Comparison of ENCODE assay signal across 21 cellular contexts in genomic region chr13:44158741-44159632, GRCh38.
DNase-seq lines count a peak whose midpoint lies in the region; ATAC-seq, FAIRE-seq and TF ChIP-seq lines count a peak whose summit lies in the region.
"Had no signal": no experiment of that assay in that cellular context is flagged by ENCODE, and none has a peak within 500 bp of the region (broad histone marks: within the 10 kb centered on the region; RNA-seq: fewer than 3 reads in every experiment).

No MANE protein-coding gene starts in this region.

- BruUV-seq in PC-3 (replicated peaks; lab: Mats Ljungman, UMichigan) = no TSS peak

- peak; percentile 43 for ATAC-seq in PC-3
- no peak for ATAC-seq in HG02852 (IDR thresholded peaks at IDR 0.05; ENCODE audit: unreplicated experiment)
- no peak for ATAC-seq in activated T-helper 17 cell treated with anti-CD3 and anti-CD28 coated beads, Interleukin-2, amount 50 U/mL, for 72 hours (replicated peaks)
- ATAC-seq in HG03196 (IDR thresholded peaks at IDR 0.05; ENCODE audit: unreplicated experiment) = no peak
- ATAC-seq: stimulated activated naive CD8-positive, alpha-beta T cell treated with anti-CD3 and anti-CD28 coated beads, Interleukin-15, Interleukin-2, amounts not matched to agents 100 U/mL and 50 U/mL, for 24 hours; WTC11 had no signal

- H3K4me2 ChIP-seq in PC-3 (ENCODE audit: low read length) = peak overlapping the region; percentile 43
- H3K4me2 ChIP-seq: neural progenitor cell had no signal

- no peaks in the 10 kb centered on the region for H4K20me1 ChIP-seq in PC-3 (ENCODE audit: low read length)

- no peak for FAIRE-seq in kidney (lab: Jason Lieb, UNC)

- in situ Hi-C loops in brain microvascular endothelial cell (cut with HindIII; ENCODE audit: low pct_ligation_motif_present, low sequenced_read_pairs) = no loop called here

- peaks cover 6% of the 10 kb centered on the region for H3K9me3 Mint-ChIP-seq in activated T-helper 17 cell treated with anti-CD3 and anti-CD28 coated beads, Interleukin-2, amount 50 U/mL, for 72 hours
- H3K9me3 Mint-ChIP-seq: activated CD4-positive, alpha-beta memory T cell treated with anti-CD3 and anti-CD28 coated beads, Interleukin-2, amount 10 ng/mL, durations not matched to agents 7 days and 5 days; activated naive CD4-positive, alpha-beta T cell treated with anti-CD3 and anti-CD28 coated beads, Interleukin-2, amount 10 ng/mL, durations not matched to agents 7 days and 5 days; neural progenitor cell; WTC11 had no signal

- POLR2A ChIA-PET in PC-3 (lab: Charles Lee; ENCODE audit: unreplicated experiment) = interaction anchor here (0.6 to 1.1 kb wide), 4 partner anchors 60 to 933 kb away, joined by 3 to 4 read pairs (median 3); no protein-coding TSS in a partner anchor

- TF ChIP-seq EP300 in stomach (IDR thresholded peaks at IDR 0.05) = peak; percentile 45

- H3K27me3 Mint-ChIP-seq in activated T-helper 17 cell treated with anti-CD3 and anti-CD28 coated beads, Interleukin-2, amount 50 U/mL, for 72 hours = peaks cover 6% of the 10 kb centered on the region

- H3K4me1 ChIP-seq in PC-3 (ENCODE audit: insufficient read depth, low read length) (peaks cover 34% of the 10 kb centered on the region), breast epithelium (no peaks in the 10 kb centered on the region), kidney (ENCODE audit: control insufficient read depth in 1 of 2, insufficient read depth in 1 of 2, low read depth in 1 of 2, low read length in 2 of 2) (peaks cover 4 to 7% of the 10 kb centered on the region in 2 donors), stomach (peaks cover 11 to 39% (median 21%) of the 10 kb centered on the region in 4 donors)

- H3K9me2 ChIP-seq in PC-3 (replicated peaks; ENCODE audit: low read length) = no peaks in the 10 kb centered on the region

- H3K79me2 ChIP-seq in PC-3 (ENCODE audit: low read length) = no peaks in the 10 kb centered on the region

- H3K27me3 ChIP-seq in PC-3 (ENCODE audit: low read length) = no peaks in the 10 kb centered on the region
- no peaks in the 10 kb centered on the region for H3K27me3 ChIP-seq in breast epithelium
- H3K27me3 ChIP-seq in stomach = no peaks in the 10 kb centered on the region
- no peaks in the 10 kb centered on the region for H3K27me3 ChIP-seq in brain microvascular endothelial cell (replicated peaks)
- H3K27me3 ChIP-seq: neural progenitor cell had no signal

- H3K27ac Mint-ChIP-seq in activated T-helper 17 cell treated with anti-CD3 and anti-CD28 coated beads, Interleukin-2, amount 50 U/mL, for 72 hours = no peak overlapping the region
- H3K27ac Mint-ChIP-seq: activated CD4-positive, alpha-beta memory T cell treated with anti-CD3 and anti-CD28 coated beads, Interleukin-2, amount 10 ng/mL, durations not matched to agents 7 days and 5 days; activated naive CD4-positive, alpha-beta T cell treated with anti-CD3 and anti-CD28 coated beads, Interleukin-2, amount 10 ng/mL, durations not matched to agents 7 days and 5 days; CD8-positive, alpha-beta memory T cell; neural progenitor cell; WTC11 had no signal

- H3K9ac ChIP-seq in PC-3 (ENCODE audit: low read length) (peak overlapping the region; percentile 86), kidney (ENCODE audit: low read length in 2 of 2) (no peak overlapping the region)
- H3K9ac ChIP-seq: neural progenitor cell had no signal

- CTCF ChIA-PET in PC-3 (lab: Charles Lee) = no interaction called here

- H3F3A ChIP-seq in PC-3 (ENCODE audit: low read length, unreplicated experiment) = peaks cover 6% of the 10 kb centered on the region

- peak overlapping the region; percentile 100 for H3K27ac ChIP-seq in PC-3 (ENCODE audit: low read length)
- H3K27ac ChIP-seq in breast epithelium = peak overlapping the region; percentile 68 to 77
- no peak overlapping the region for H3K27ac ChIP-seq in kidney (ENCODE audit: low read depth in 2 of 2, low read length in 2 of 2)
- H3K27ac ChIP-seq in stomach = peak overlapping the region in 4 of 5 donors; percentile 47 to 84 (median 62)
- H3K27ac ChIP-seq in brain microvascular endothelial cell = no peak overlapping the region
- H3K27ac ChIP-seq: neural progenitor cell had no signal

- H3K36me3 Mint-ChIP-seq in activated T-helper 17 cell treated with anti-CD3 and anti-CD28 coated beads, Interleukin-2, amount 50 U/mL, for 72 hours (ENCODE audit: low read depth) = no peaks in the 10 kb centered on the region
- H3K36me3 Mint-ChIP-seq: activated naive CD4-positive, alpha-beta T cell treated with anti-CD3 and anti-CD28 coated beads, Interleukin-2, amount 10 ng/mL, durations not matched to agents 7 days and 5 days; brain; CD8-positive, alpha-beta memory T cell; neural progenitor cell; WTC11 had no signal

- H2AFZ ChIP-seq in PC-3 (ENCODE audit: low read length) = no peak overlapping the region
- H2AFZ ChIP-seq: neural progenitor cell had no signal

- intact Hi-C loops in PC-3 (cut with micrococcal nuclease) (loop anchor here (1.0 to 2.0 kb wide), 4 partner anchors 73 to 279 kb away; no protein-coding TSS in a partner anchor), breast epithelium (cut with DNase I; ENCODE audit: low total_unique reads) (no loop called here), kidney (cut with DNase I) (no loop called here), stomach (cut with DNase I; ENCODE audit: low total_unique reads) (no loop called here)

- no peak for DNase-seq in PC-3
- DNase-seq in breast epithelium (ENCODE audit: low spot score in 2 of 2) = no peak
- DNase-seq in kidney = peak; percentile 41
- DNase-seq in stomach = no peak
- DNase-seq in brain microvascular endothelial cell = no peak
- DNase-seq: activated CD4-positive, alpha-beta memory T cell treated with anti-CD3 and anti-CD28 coated beads, Interleukin-2, amount 10 ng/mL, durations not matched to agents 7 days and 5 days; activated naive CD4-positive, alpha-beta T cell treated with anti-CD3 and anti-CD28 coated beads, Interleukin-2, amount 10 ng/mL, durations not matched to agents 7 days and 5 days; activated T-cell treated with anti-CD3 and anti-CD28 coated beads, Interleukin-2, amount 50 U/mL, for 1 hour; CD8-positive, alpha-beta memory T cell; kidney glomerular epithelial cell; midbrain; NCI-H187 treated with DMSO at 0.1 percent for 48 hours; SHP77; stimulated activated naive CD8-positive, alpha-beta T cell treated with anti-CD3 and anti-CD28 coated beads, Interleukin-15, Interleukin-2, amounts not matched to agents 100 U/mL and 50 U/mL, for 24 hours; T-helper 2 cell had no signal

- H3K4me1 Mint-ChIP-seq in activated T-helper 17 cell treated with anti-CD3 and anti-CD28 coated beads, Interleukin-2, amount 50 U/mL, for 72 hours = no peaks in the 10 kb centered on the region
- H3K4me1 Mint-ChIP-seq: activated CD4-positive, alpha-beta memory T cell treated with anti-CD3 and anti-CD28 coated beads, Interleukin-2, amount 10 ng/mL, durations not matched to agents 7 days and 5 days; activated naive CD4-positive, alpha-beta T cell treated with anti-CD3 and anti-CD28 coated beads, Interleukin-2, amount 10 ng/mL, durations not matched to agents 7 days and 5 days; CD8-positive, alpha-beta memory T cell had no signal

- H3K4me3 ChIP-seq in PC-3 (ENCODE audit: low read length) (no peak overlapping the region), breast epithelium (peak overlapping the region in 1 of 3 donors; percentile 14), kidney (ENCODE audit: low read length in 2 of 2) (no peak overlapping the region), stomach (no peak overlapping the region), brain microvascular endothelial cell (ENCODE audit: low read depth, low read length) (no peak overlapping the region)
- H3K4me3 ChIP-seq: neural progenitor cell had no signal

- no peaks in the 10 kb centered on the region for H3K36me3 ChIP-seq in PC-3 (ENCODE audit: low read depth, low read length)
- no peaks in the 10 kb centered on the region for H3K36me3 ChIP-seq in breast epithelium
- H3K36me3 ChIP-seq in kidney (ENCODE audit: control insufficient read depth in 1 of 2, insufficient read depth in 2 of 2, low read length in 2 of 2) = no peaks in the 10 kb centered on the region
- H3K36me3 ChIP-seq in stomach = no peaks in the 10 kb centered on the region
- H3K36me3 ChIP-seq in brain microvascular endothelial cell (replicated peaks) = no peaks in the 10 kb centered on the region
- H3K36me3 ChIP-seq: neural progenitor cell had no signal

- no peak for TF ChIP-seq CTCF in PC-3 (conservative IDR thresholded peaks at IDR 0.05; ENCODE audit: low read depth, low read length)
- TF ChIP-seq CTCF in breast epithelium (IDR thresholded peaks at IDR 0.05) = no peak
- TF ChIP-seq CTCF in kidney (IDR thresholded peaks at IDR 0.05; ENCODE audit: borderline replicate concordance, extremely low read depth, insufficient read depth) = no peak
- no peak for TF ChIP-seq CTCF in stomach (IDR thresholded peaks at IDR 0.05)
- TF ChIP-seq CTCF in brain microvascular endothelial cell (IDR thresholded peaks at IDR 0.05; ENCODE audit: low read depth, low read length, missing control alignments) = no peak

- no peaks in the 10 kb centered on the region for H3K9me3 ChIP-seq in PC-3 (ENCODE audit: low read length)
- no peaks in the 10 kb centered on the region for H3K9me3 ChIP-seq in breast epithelium
- no peaks in the 10 kb centered on the region for H3K9me3 ChIP-seq in kidney (ENCODE audit: control insufficient read depth in 1 of 2, low read length in 2 of 2)
- no peaks in the 10 kb centered on the region for H3K9me3 ChIP-seq in stomach

- 76 to 87% (median 80%) methylated on average over 16 of the region's 16 CpGs for WGBS in stomach, 5 donors

- TF ChIP-seq POLR2A in breast epithelium (IDR thresholded peaks at IDR 0.05) = no peak
- TF ChIP-seq POLR2A in stomach (IDR thresholded peaks at IDR 0.05) = no peak

- no peak overlapping the region for H3K4me3 Mint-ChIP-seq in activated T-helper 17 cell treated with anti-CD3 and anti-CD28 coated beads, Interleukin-2, amount 50 U/mL, for 72 hours
- H3K4me3 Mint-ChIP-seq: activated CD4-positive, alpha-beta memory T cell treated with anti-CD3 and anti-CD28 coated beads, Interleukin-2, amount 10 ng/mL, durations not matched to agents 7 days and 5 days; activated naive CD4-positive, alpha-beta T cell treated with anti-CD3 and anti-CD28 coated beads, Interleukin-2, amount 10 ng/mL, durations not matched to agents 7 days and 5 days; brain; CD8-positive, alpha-beta memory T cell; neural progenitor cell; WTC11 had no signal

Comparison
In these comparisons a context has a peak if more than half of its experiments do, and no peak if none do; other contexts are left out.
1. H3K27ac ChIP-seq: peak in PC-3 (single experiment), breast epithelium (2 of 2) and stomach (4 of 5); none in kidney (0 of 2) and brain microvascular endothelial cell (single experiment).